ENCODE assay signal across 24 cellular contexts in the genomic region with DNA sequence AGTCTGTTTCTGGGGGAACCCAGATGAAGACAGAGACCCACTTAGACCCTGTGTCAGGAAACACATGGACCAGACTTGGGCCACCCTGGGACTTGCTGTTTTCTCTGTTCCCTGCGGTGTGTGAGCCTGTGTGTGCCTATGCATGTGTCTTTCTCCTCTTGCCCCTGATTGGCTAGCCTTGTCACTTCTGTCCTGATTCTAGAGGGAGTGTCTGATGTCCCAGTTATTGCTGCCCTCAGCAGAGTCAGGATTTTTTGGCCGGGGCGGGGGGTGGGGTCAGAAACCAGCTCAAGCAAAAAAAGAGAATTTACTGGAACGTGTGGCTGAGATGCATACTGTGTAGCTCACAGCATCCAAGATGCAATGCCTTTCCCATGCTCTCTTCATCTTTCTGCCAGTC. TPM values are rescaled to one million over a fixed set of nuclear protein-coding genes. Genes with fewer than 3 reads are reported as not detected.
DNase-seq lines count a peak whose midpoint lies in the region; ATAC-seq and FAIRE-seq lines count a peak whose summit lies in the region.
"Had no signal": no experiment of that assay in that cellular context is flagged by ENCODE, and none has a peak within 500 bp of the region (broad histone marks: within the 10 kb centered on the region; RNA-seq: fewer than 3 reads in every experiment).

No MANE protein-coding gene starts in this region.

- peaks cover 18% of the 10 kb centered on the region for H3K36me3 Mint-ChIP-seq in IgD-negative memory B cell
- no peaks in the 10 kb centered on the region for H3K36me3 Mint-ChIP-seq in central memory CD8-positive, alpha-beta T cell (ENCODE audit: insufficient read depth)

- peaks cover 4% of the 10 kb centered on the region in 2 donors for H3K4me1 ChIP-seq in small intestine (ENCODE audit: control insufficient read depth in 2 of 2, insufficient read depth in 1 of 2, low read depth in 1 of 2, low read length in 1 of 2)
- H3K4me1 ChIP-seq: upper lobe of left lung had no signal

- no peaks in the 10 kb centered on the region for H3K27me3 Mint-ChIP-seq in IgD-negative memory B cell
- no peaks in the 10 kb centered on the region for H3K27me3 Mint-ChIP-seq in central memory CD8-positive, alpha-beta T cell

- peaks cover 63 to 91% (median 86%) of the 10 kb centered on the region in 3 donors for H3K4me1 Mint-ChIP-seq in IgD-negative memory B cell
- H3K4me1 Mint-ChIP-seq in central memory CD8-positive, alpha-beta T cell = peaks cover 74% of the 10 kb centered on the region

- H3K27me3 ChIP-seq in small intestine (ENCODE audit: control insufficient read depth in 2 of 2, insufficient read depth in 2 of 2, low read length in 2 of 2) = no peaks in the 10 kb centered on the region
- H3K27me3 ChIP-seq: upper lobe of left lung had no signal

- no peak for ATAC-seq in central memory CD8-positive, alpha-beta T cell (replicated peaks; ENCODE audit: extremely low read depth, poor library complexity, severe bottlenecking)
- ATAC-seq in HG02970 (IDR thresholded peaks at IDR 0.05; ENCODE audit: low FRiP score, unreplicated experiment) = no peak

- peak overlapping the region; percentile 98 to 100 (median 98) for H3K27ac Mint-ChIP-seq in IgD-negative memory B cell
- H3K27ac Mint-ChIP-seq in central memory CD8-positive, alpha-beta T cell (ENCODE audit: low read depth) = peak overlapping the region; percentile 88
- H3K27ac Mint-ChIP-seq: activated naive CD4-positive, alpha-beta T cell treated with anti-CD3 and anti-CD28 coated beads for 36 hours; nephron progenitor cell; progenitor cell of endocrine pancreas had no signal

- peaks cover 0 to 3% (median 0%) of the 10 kb centered on the region in 3 donors for H3K9me3 Mint-ChIP-seq in IgD-negative memory B cell
- H3K9me3 Mint-ChIP-seq in central memory CD8-positive, alpha-beta T cell = no peaks in the 10 kb centered on the region

- peak overlapping the region; percentile 23; the same call in 1 of the 2 replicates for H3K4me3 ChIP-seq in GM08714 (ENCODE audit: low read length)
- H3K4me3 ChIP-seq in small intestine (ENCODE audit: low read depth in 1 of 2, low read length in 2 of 2) = no peak overlapping the region
- H3K4me3 ChIP-seq: upper lobe of left lung had no signal

- DNase-seq in central memory CD8-positive, alpha-beta T cell (ENCODE audit: low spot score in 2 of 2) = no peak
- DNase-seq in small intestine = no peak
- DNase-seq in NAMALWA (ENCODE audit: low spot score) = no peak
- DNase-seq in HuH-7 (ENCODE audit: low spot score) = no peak
- DNase-seq in stimulated activated CD8-positive, alpha-beta memory T cell treated with anti-CD3 and anti-CD28 coated beads, Interleukin-4, amount 100 ng/mL, for 48 hours = no peak
- DNase-seq: activated CD4-positive, CD25-positive, alpha-beta regulatory T cell; activated naive CD4-positive, alpha-beta T cell treated with anti-CD3 and anti-CD28 coated beads for 36 hours; effector CD8-positive, alpha-beta T cell; GOT3; Kasumi-1; kidney glomerular epithelial cell; NCI-H1092 treated with DMSO at 0.1 percent for 48 hours; NCI-H2107; NCI-H510A; nephron progenitor cell; stimulated activated CD4-positive, alpha-beta T cell treated with anti-CD3 and anti-CD28 coated beads, Interleukin-2, amount 100 ng/mL, for 48 hours; T-helper 9 cell; upper lobe of left lung had no signal

- peak overlapping the region; percentile 61 to 95 (median 66) for H3K4me3 Mint-ChIP-seq in IgD-negative memory B cell
- H3K4me3 Mint-ChIP-seq in central memory CD8-positive, alpha-beta T cell = peak overlapping the region; percentile 56
- H3K4me3 Mint-ChIP-seq: activated naive CD4-positive, alpha-beta T cell treated with anti-CD3 and anti-CD28 coated beads for 36 hours; nephron progenitor cell had no signal

- H3K27ac ChIP-seq in small intestine (ENCODE audit: low read depth in 1 of 2, low read length in 1 of 2) = peak overlapping the region; percentile 49 to 83
- H3K27ac ChIP-seq: upper lobe of left lung had no signal

- H3K9me3 ChIP-seq in small intestine (ENCODE audit: control insufficient read depth, low read depth) = no peaks in the 10 kb centered on the region
- H3K9me3 ChIP-seq: upper lobe of left lung had no signal

- no peaks in the 10 kb centered on the region for H3K36me3 ChIP-seq in small intestine (ENCODE audit: control insufficient read depth in 2 of 2, insufficient read depth in 2 of 2, low read length in 2 of 2)
- H3K36me3 ChIP-seq: upper lobe of left lung had no signal

- no peak for FAIRE-seq in small intestine (lab: Jason Lieb, UNC)
- FAIRE-seq: astrocyte, frontal cortex had no signal

- 69 to 83% (median 83%) methylated on average over 4 of the region's 4 CpGs for WGBS in small intestine, 3 donors

RNA-seq across cellular contexts. Expression of a gene that starts 30.5 kb away (rescaled TPM):
- 123 TPM for polyA plus RNA-seq in IgD-negative memory B cell
- polyA plus RNA-seq in small intestine = 10 to 100 TPM in 2 of 3 donors, 1 to 10 TPM in 1; 8.4 to 27.5 (median 10.3) TPM
